ENCODE assay signal across 1 cellular context in genomic region chr10:24920907-24921881, GRCh38.
TF ChIP-seq lines count a peak whose summit lies in the region.

No MANE protein-coding gene starts in this region.

TF ChIP-seq in GM23338, 12 proteins besides CTCF, POLR2A, EP300 and RAD21 (continued from another document):
- TF ChIP-seq ZNF462 (CRISPR knock-in tag; IDR thresholded peaks at IDR 0.05): no peak
- TF ChIP-seq EZH2phosphoT487 (IDR thresholded peaks at IDR 0.05; ENCODE audit: unreplicated experiment): no peak
- TF ChIP-seq ETS1 (IDR thresholded peaks at IDR 0.05): no peak
- no peak for TF ChIP-seq STAT1 (IDR thresholded peaks at IDR 0.05; ENCODE audit: unreplicated experiment)
TF ChIP-seq in GM23338: peak in this region for 0.
